In genomic region chr3:12841970-12842328, GRCh38 we compare ENCODE assay signal across 8 cellular contexts. TPM values are rescaled to one million over a fixed set of nuclear protein-coding genes. Genes with fewer than 3 reads are reported as not detected.
A peak's percentile ranks its signal among the peaks of the same experiment; 100 is the strongest.
DNase-seq lines count a peak whose midpoint lies in the region; ATAC-seq, FAIRE-seq and TF ChIP-seq lines count a peak whose summit lies in the region.

No MANE protein-coding gene starts in this region.

- CTCF ChIA-PET in naive thymus-derived CD4-positive, alpha-beta T cell (lab: Charles Lee): interaction anchor here (0.6 to 2.8 kb wide), 10 partner anchors 10 to 136 kb away, joined by 3 to 16 read pairs (median 4); partner anchors contain the start of gene CAND2

- TF ChIP-seq CTCF in astrocyte (IDR thresholded peaks at IDR 0.05; ENCODE audit: insufficient read depth, low read depth, low read length): no peak

- H2AFZ ChIP-seq in astrocyte (ENCODE audit: low read depth, low read length): peak overlapping the region; percentile 73

- H3K4me1 Mint-ChIP-seq in astrocyte (ENCODE audit: low read depth, unreplicated experiment): peaks cover 43% of the 10 kb centered on the region
- H3K4me1 Mint-ChIP-seq in naive thymus-derived CD4-positive, alpha-beta T cell: peaks cover 27 to 52% (median 43%) of the 10 kb centered on the region in 7 donors

- H3K4me3 ChIP-seq in BLaER1 (no peak overlapping the region), astrocyte (ENCODE audit: insufficient read depth, low read depth, low read length) (peak overlapping the region; percentile 99)
- H3K4me3 ChIP-seq in naive thymus-derived CD4-positive, alpha-beta T cell (ENCODE audit: low read length): peak overlapping the region; percentile 90

- no peaks in the 10 kb centered on the region for H3K9me3 ChIP-seq in BLaER1
- H3K9me3 ChIP-seq in astrocyte (ENCODE audit: insufficient read depth, low read depth, low read length): no peaks in the 10 kb centered on the region
- H3K9me3 ChIP-seq in naive thymus-derived CD4-positive, alpha-beta T cell (ENCODE audit: control insufficient read depth in 2 of 3, low read length in 3 of 3): no peaks in the 10 kb centered on the region

- POLR2A ChIA-PET in naive thymus-derived CD4-positive, alpha-beta T cell (lab: Charles Lee): interaction anchor here (0.6 to 3.0 kb wide), 18 partner anchors 10 to 1810 kb away, joined by 3 to 30 read pairs (median 4); partner anchors contain the start of genes CAND2, CCDC174, HDAC11 and RAF1

- no peaks in the 10 kb centered on the region for H3K27me3 Mint-ChIP-seq in astrocyte (ENCODE audit: low read depth, unreplicated experiment)
- no peaks in the 10 kb centered on the region for H3K27me3 Mint-ChIP-seq in naive thymus-derived CD4-positive, alpha-beta T cell

- no peaks in the 10 kb centered on the region for H3K9me3 Mint-ChIP-seq in astrocyte (ENCODE audit: unreplicated experiment)
- H3K9me3 Mint-ChIP-seq in naive thymus-derived CD4-positive, alpha-beta T cell: peaks cover 0 to 1% (median 0%) of the 10 kb centered on the region in 11 donors

- peaks cover 48% of the 10 kb centered on the region for H3K4me1 ChIP-seq in BLaER1
- H3K4me1 ChIP-seq in astrocyte (ENCODE audit: insufficient read depth, low read length): peaks cover 25% of the 10 kb centered on the region
- H3K4me1 ChIP-seq in naive thymus-derived CD4-positive, alpha-beta T cell (ENCODE audit: control insufficient read depth in 2 of 2, insufficient read depth in 2 of 2, low read length in 2 of 2): peaks cover 16 to 27% of the 10 kb centered on the region in 2 donors

- H3K9ac ChIP-seq in BLaER1: no peak overlapping the region
- peak overlapping the region; percentile 98 for H3K9ac ChIP-seq in astrocyte (ENCODE audit: low read length)

- peaks cover 43% of the 10 kb centered on the region for H4K20me1 ChIP-seq in BLaER1
- H4K20me1 ChIP-seq in astrocyte (ENCODE audit: insufficient read depth, low read length): peaks cover 39% of the 10 kb centered on the region

- no peak for FAIRE-seq in astrocyte (lab: Jason Lieb, UNC)
- no peak for FAIRE-seq in urothelium cell line (lab: Jason Lieb, UNC)

- H3K27me3 ChIP-seq in BLaER1 (no peaks in the 10 kb centered on the region), astrocyte (ENCODE audit: insufficient read depth, low read length) (no peaks in the 10 kb centered on the region)
- no peaks in the 10 kb centered on the region for H3K27me3 ChIP-seq in naive thymus-derived CD4-positive, alpha-beta T cell (ENCODE audit: control insufficient read depth in 2 of 2, insufficient read depth in 2 of 2, low read length in 2 of 2)

- intact Hi-C loops in naive thymus-derived CD4-positive, alpha-beta T cell (cut with micrococcal nuclease): loop anchor here (1.0 to 10.0 kb wide), 15 partner anchors 26 to 1590 kb away; partner anchors contain the start of genes RAF1 (in 2 of the 2), TSEN2 (in 2 of the 2), CAND2 (in 1 of the 2) and HDAC11 (in 1 of the 2)

- H3K4me2 ChIP-seq in BLaER1 (peak overlapping the region; percentile 96), astrocyte (ENCODE audit: low read length) (peak overlapping the region; percentile 98)

- peak overlapping the region; percentile 99 for H3K4me3 Mint-ChIP-seq in astrocyte (ENCODE audit: unreplicated experiment)
- peak overlapping the region; percentile 92 to 97 (median 96) for H3K4me3 Mint-ChIP-seq in naive thymus-derived CD4-positive, alpha-beta T cell

- H3K27ac ChIP-seq in BLaER1 (peak overlapping the region; percentile 98), astrocyte (ENCODE audit: low read depth, low read length) (peak overlapping the region; percentile 96)
- H3K27ac ChIP-seq in naive thymus-derived CD4-positive, alpha-beta T cell (ENCODE audit: low read depth, low read length): peak overlapping the region; percentile 92

- peaks cover 44% of the 10 kb centered on the region for H3K79me2 ChIP-seq in astrocyte (ENCODE audit: insufficient read depth, low read length)

- DNase-seq in astrocyte (ENCODE audit: low read depth) (no peak), medulla oblongata (ENCODE audit: extremely low spot score) (no peak), AG08396 (ENCODE audit: low spot score) (no peak), urothelium cell line (ENCODE audit: low spot score) (no peak)
- DNase-seq in naive thymus-derived CD4-positive, alpha-beta T cell: no peak
- DNase-seq in stimulated activated CD4-positive, alpha-beta T cell treated with anti-CD3 and anti-CD28 coated beads, Interleukin-4, amount 100 ng/mL, for 1 hour: no peak

- H3K27ac Mint-ChIP-seq in astrocyte (ENCODE audit: unreplicated experiment): peak overlapping the region; percentile 98
- peak overlapping the region; percentile 98 to 100 (median 100) for H3K27ac Mint-ChIP-seq in naive thymus-derived CD4-positive, alpha-beta T cell

- ATAC-seq in HG02981 (IDR thresholded peaks at IDR 0.05; ENCODE audit: unreplicated experiment): peak; percentile 2
- no peak for ATAC-seq in naive thymus-derived CD4-positive, alpha-beta T cell

- peaks cover 37% of the 10 kb centered on the region for H3K36me3 ChIP-seq in BLaER1
- peaks cover 28% of the 10 kb centered on the region for H3K36me3 ChIP-seq in astrocyte (ENCODE audit: insufficient read depth, low read length)
- H3K36me3 ChIP-seq in naive thymus-derived CD4-positive, alpha-beta T cell (ENCODE audit: control insufficient read depth in 2 of 3, insufficient read depth in 3 of 3, low read length in 3 of 3): peaks cover 2 to 34% (median 20%) of the 10 kb centered on the region in 3 experiments

- peaks cover 29% of the 10 kb centered on the region for H3K36me3 Mint-ChIP-seq in astrocyte (ENCODE audit: low read depth, unreplicated experiment)
- H3K36me3 Mint-ChIP-seq in naive thymus-derived CD4-positive, alpha-beta T cell: peaks cover 0 to 34% (median 21%) of the 10 kb centered on the region in 5 donors

RNA-seq across cellular contexts. Expression of gene RPL32, which starts 0.6 kb away (rescaled TPM):
- total RNA-seq in astrocyte: 1,349 and 1,479 TPM in 2 replicates
- total RNA-seq in naive thymus-derived CD4-positive, alpha-beta T cell: 1,000 to 10,000 TPM; 1,890 to 4,471 (median 4,246) TPM
- polyA plus RNA-seq in naive thymus-derived CD4-positive, alpha-beta T cell: 1,000 to 10,000 TPM; 4,172 to 4,415 TPM

RNA-seq across cellular contexts. Expression of gene CAND2, which starts 45.5 kb away (rescaled TPM):
- total RNA-seq in astrocyte: 3.8 and 4.6 TPM in 2 replicates
- 1 to 10 TPM in 4 of 5 experiments, under 1 TPM in 1; 0.15 to 8.2 (median 4.3) TPM for total RNA-seq in naive thymus-derived CD4-positive, alpha-beta T cell
- 1 to 10 TPM; 3.4 to 5.5 TPM for polyA plus RNA-seq in naive thymus-derived CD4-positive, alpha-beta T cell
